1 cellular context compared by ENCODE assay signal in the genomic region with DNA sequence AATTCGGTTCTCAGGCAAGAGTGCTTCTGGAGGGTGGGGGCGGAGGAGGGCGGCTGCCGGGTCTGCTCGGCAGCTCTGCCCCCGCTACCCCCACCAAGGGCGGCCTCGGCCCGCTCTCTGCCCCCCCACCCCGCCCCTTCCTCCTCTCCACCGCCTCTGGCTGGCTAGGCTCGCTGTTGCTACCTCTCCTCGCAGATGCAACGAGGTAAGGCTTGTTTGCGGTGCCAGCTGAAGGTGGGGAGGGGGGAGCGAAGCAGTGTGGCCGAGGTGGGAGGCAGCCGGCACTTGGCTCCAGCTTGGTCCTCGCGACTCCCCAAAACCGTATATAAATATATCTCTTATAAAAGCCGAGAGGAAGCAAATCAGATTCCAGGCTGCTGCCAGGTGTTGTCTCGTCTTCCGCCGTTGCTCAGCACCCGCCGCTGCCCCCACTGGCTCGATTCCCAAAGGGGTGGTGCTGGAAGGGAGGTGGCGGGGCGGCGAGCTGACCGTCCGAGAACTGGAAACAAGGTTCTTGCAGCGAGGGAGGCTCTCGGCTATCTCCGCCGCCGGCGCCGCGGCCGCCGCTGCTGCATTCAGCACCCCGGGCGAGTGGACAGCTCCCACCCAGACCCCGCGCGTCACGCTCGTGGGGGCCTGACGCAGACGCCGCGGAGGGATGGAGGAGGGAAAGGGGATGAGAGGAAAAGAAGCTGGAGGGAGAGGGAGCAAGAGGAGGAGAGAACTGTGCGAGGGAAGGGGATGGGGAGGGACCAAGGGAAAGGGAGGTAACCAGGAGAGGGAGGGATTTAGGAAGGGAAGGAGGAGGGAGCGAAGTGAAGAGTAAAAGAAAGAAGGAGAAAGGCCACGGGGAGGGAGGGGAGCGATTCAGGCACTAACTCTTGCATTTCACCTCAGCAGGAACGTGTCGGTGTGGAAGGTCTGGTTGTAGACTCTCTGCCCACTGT.
TF ChIP-seq lines count a peak whose summit lies in the region.

A gene with protein sequence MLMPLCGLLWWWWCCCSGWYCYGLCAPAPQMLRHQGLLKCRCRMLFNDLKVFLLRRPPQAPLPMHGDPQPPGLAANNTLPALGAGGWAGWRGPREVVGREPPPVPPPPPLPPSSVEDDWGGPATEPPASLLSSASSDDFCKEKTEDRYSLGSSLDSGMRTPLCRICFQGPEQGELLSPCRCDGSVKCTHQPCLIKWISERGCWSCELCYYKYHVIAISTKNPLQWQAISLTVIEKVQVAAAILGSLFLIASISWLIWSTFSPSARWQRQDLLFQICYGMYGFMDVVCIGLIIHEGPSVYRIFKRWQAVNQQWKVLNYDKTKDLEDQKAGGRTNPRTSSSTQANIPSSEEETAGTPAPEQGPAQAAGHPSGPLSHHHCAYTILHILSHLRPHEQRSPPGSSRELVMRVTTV (minus strand): TSS at position 728 of the 947 bp plus-strand sequence. CDS start 2,223 bp downstream, outside the sequence.

TF ChIP-seq in A549, 52 proteins besides CTCF, POLR2A, EP300 and RAD21 (continued from another document):
- TF ChIP-seq ZNF302 (CRISPR knock-in tag; IDR thresholded peaks at IDR 0.05): no peak
- TF ChIP-seq, protein P1, sequence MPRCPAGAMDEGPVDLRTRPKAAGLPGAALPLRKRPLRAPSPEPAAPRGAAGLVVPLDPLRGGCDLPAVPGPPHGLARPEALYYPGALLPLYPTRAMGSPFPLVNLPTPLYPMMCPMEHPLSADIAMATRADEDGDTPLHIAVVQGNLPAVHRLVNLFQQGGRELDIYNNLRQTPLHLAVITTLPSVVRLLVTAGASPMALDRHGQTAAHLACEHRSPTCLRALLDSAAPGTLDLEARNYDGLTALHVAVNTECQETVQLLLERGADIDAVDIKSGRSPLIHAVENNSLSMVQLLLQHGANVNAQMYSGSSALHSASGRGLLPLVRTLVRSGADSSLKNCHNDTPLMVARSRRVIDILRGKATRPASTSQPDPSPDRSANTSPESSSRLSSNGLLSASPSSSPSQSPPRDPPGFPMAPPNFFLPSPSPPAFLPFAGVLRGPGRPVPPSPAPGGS (IDR thresholded peaks at IDR 0.05): no peak
- TF ChIP-seq, protein P2, sequence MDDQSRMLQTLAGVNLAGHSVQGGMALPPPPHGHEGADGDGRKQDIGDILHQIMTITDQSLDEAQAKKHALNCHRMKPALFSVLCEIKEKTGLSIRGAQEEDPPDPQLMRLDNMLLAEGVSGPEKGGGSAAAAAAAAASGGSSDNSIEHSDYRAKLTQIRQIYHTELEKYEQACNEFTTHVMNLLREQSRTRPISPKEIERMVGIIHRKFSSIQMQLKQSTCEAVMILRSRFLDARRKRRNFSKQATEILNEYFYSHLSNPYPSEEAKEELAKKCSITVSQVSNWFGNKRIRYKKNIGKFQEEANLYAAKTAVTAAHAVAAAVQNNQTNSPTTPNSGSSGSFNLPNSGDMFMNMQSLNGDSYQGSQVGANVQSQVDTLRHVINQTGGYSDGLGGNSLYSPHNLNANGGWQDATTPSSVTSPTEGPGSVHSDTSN (IDR thresholded peaks at IDR 0.05): no peak
- TF ChIP-seq RARB (CRISPR knock-in tag; IDR thresholded peaks at IDR 0.05): no peak
- 0 out of 2 replicates have a peak, but pooled peaks have one; percentile 29 for TF ChIP-seq ZSCAN20 (CRISPR knock-in tag; IDR thresholded peaks at IDR 0.05)
- no peak for TF ChIP-seq KDM1A (IDR thresholded peaks at IDR 0.05; ENCODE audit: low read depth)
- no peak for TF ChIP-seq MAFK (IDR thresholded peaks at IDR 0.05; ENCODE audit: partially characterized antibody)
- TF ChIP-seq SMC3 (IDR thresholded peaks at IDR 0.05): peak; percentile 34; the same call in 2 of the 3 replicates
- TF ChIP-seq, protein P3, sequence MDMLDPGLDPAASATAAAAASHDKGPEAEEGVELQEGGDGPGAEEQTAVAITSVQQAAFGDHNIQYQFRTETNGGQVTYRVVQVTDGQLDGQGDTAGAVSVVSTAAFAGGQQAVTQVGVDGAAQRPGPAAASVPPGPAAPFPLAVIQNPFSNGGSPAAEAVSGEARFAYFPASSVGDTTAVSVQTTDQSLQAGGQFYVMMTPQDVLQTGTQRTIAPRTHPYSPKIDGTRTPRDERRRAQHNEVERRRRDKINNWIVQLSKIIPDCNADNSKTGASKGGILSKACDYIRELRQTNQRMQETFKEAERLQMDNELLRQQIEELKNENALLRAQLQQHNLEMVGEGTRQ (IDR thresholded peaks at IDR 0.05): no peak
- no peak for TF ChIP-seq KDM5A (IDR thresholded peaks at IDR 0.05)
- no peak for TF ChIP-seq CBX2 (IDR thresholded peaks at IDR 0.05; ENCODE audit: borderline replicate concordance, low read depth)
- no peak for TF ChIP-seq CHD4 (IDR thresholded peaks at IDR 0.05; ENCODE audit: borderline replicate concordance)
- TF ChIP-seq POLR2AphosphoS2 (conservative IDR thresholded peaks at IDR 0.05; ENCODE audit: low read length): no peak
- peak; percentile 79; the same call in 1 of the 2 replicates for TF ChIP-seq FOXS1 (CRISPR knock-in tag; IDR thresholded peaks at IDR 0.05)
- 0 out of 2 replicates have a peak, but pooled peaks have one; percentile 25 for TF ChIP-seq RFX5 (IDR thresholded peaks at IDR 0.05)
- TF ChIP-seq, protein P4, sequence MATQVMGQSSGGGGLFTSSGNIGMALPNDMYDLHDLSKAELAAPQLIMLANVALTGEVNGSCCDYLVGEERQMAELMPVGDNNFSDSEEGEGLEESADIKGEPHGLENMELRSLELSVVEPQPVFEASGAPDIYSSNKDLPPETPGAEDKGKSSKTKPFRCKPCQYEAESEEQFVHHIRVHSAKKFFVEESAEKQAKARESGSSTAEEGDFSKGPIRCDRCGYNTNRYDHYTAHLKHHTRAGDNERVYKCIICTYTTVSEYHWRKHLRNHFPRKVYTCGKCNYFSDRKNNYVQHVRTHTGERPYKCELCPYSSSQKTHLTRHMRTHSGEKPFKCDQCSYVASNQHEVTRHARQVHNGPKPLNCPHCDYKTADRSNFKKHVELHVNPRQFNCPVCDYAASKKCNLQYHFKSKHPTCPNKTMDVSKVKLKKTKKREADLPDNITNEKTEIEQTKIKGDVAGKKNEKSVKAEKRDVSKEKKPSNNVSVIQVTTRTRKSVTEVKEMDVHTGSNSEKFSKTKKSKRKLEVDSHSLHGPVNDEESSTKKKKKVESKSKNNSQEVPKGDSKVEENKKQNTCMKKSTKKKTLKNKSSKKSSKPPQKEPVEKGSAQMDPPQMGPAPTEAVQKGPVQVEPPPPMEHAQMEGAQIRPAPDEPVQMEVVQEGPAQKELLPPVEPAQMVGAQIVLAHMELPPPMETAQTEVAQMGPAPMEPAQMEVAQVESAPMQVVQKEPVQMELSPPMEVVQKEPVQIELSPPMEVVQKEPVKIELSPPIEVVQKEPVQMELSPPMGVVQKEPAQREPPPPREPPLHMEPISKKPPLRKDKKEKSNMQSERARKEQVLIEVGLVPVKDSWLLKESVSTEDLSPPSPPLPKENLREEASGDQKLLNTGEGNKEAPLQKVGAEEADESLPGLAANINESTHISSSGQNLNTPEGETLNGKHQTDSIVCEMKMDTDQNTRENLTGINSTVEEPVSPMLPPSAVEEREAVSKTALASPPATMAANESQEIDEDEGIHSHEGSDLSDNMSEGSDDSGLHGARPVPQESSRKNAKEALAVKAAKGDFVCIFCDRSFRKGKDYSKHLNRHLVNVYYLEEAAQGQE (IDR thresholded peaks at IDR 0.05): peak; percentile 100
- TF ChIP-seq CBX8 (IDR thresholded peaks at IDR 0.05): no peak
- no peak; the same call in 1 of the 2 replicates for TF ChIP-seq RNF2 (IDR thresholded peaks at IDR 0.05; ENCODE audit: borderline replicate concordance, low read depth)
- no peak for TF ChIP-seq ZFP36 (IDR thresholded peaks at IDR 0.05; ENCODE audit: borderline replicate concordance, partially characterized antibody)
- no peak for TF ChIP-seq RCOR1 (IDR thresholded peaks at IDR 0.05; ENCODE audit: low read depth, low read length)
- TF ChIP-seq JUNB (IDR thresholded peaks at IDR 0.05): no peak
- TF ChIP-seq EHF (CRISPR knock-in tag; IDR thresholded peaks at IDR 0.05): no peak; the same call in 1 of the 2 replicates
- TF ChIP-seq, protein P5, sequence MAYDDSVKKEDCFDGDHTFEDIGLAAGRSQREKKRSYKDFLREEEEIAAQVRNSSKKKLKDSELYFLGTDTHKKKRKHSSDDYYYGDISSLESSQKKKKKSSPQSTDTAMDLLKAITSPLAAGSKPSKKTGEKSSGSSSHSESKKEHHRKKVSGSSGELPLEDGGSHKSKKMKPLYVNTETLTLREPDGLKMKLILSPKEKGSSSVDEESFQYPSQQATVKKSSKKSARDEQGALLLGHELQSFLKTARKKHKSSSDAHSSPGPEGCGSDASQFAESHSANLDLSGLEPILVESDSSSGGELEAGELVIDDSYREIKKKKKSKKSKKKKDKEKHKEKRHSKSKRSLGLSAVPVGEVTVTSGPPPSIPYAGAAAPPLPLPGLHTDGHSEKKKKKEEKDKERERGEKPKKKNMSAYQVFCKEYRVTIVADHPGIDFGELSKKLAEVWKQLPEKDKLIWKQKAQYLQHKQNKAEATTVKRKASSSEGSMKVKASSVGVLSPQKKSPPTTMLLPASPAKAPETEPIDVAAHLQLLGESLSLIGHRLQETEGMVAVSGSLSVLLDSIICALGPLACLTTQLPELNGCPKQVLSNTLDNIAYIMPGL (CRISPR knock-in tag; IDR thresholded peaks at IDR 0.05; ENCODE audit: borderline replicate concordance): no peak
- no peak for TF ChIP-seq NFE2L2 (conservative IDR thresholded peaks at IDR 0.05; ENCODE audit: low read length)
- no peak for TF ChIP-seq BHLHE40 (IDR thresholded peaks at IDR 0.05; ENCODE audit: low read depth, low read length)
- TF ChIP-seq SREBF2 (IDR thresholded peaks at IDR 0.05): no peak
- no peak for TF ChIP-seq NPAS2 (CRISPR knock-in tag; IDR thresholded peaks at IDR 0.05; ENCODE audit: borderline replicate concordance)
- TF ChIP-seq, protein P6, sequence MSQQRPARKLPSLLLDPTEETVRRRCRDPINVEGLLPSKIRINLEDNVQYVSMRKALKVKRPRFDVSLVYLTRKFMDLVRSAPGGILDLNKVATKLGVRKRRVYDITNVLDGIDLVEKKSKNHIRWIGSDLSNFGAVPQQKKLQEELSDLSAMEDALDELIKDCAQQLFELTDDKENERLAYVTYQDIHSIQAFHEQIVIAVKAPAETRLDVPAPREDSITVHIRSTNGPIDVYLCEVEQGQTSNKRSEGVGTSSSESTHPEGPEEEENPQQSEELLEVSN (IDR thresholded peaks at IDR 0.05; ENCODE audit: borderline replicate concordance, low read depth): no peak; the same call in 1 of the 2 replicates
- no peak for TF ChIP-seq CHD2 (IDR thresholded peaks at IDR 0.05; ENCODE audit: low read length, partially characterized antibody)
- peak; percentile 87; the same call in 1 of the 2 replicates for TF ChIP-seq HOXB13 (CRISPR knock-in tag; IDR thresholded peaks at IDR 0.05; ENCODE audit: low read depth)
- peak; percentile 53; the same call in 1 of the 2 replicates for TF ChIP-seq GATA3 (IDR thresholded peaks at IDR 0.05; ENCODE audit: borderline replicate concordance)
- TF ChIP-seq MAZ (IDR thresholded peaks at IDR 0.05; ENCODE audit: borderline replicate concordance, low read depth, low read length): no peak; the same call in 1 of the 2 replicates
- TF ChIP-seq PHF8 (IDR thresholded peaks at IDR 0.05; ENCODE audit: borderline replicate concordance, low read depth): no peak
- 0 out of 2 replicates have a peak, but pooled peaks have one; percentile 34 for TF ChIP-seq HDAC2 (IDR thresholded peaks at IDR 0.05)
